12 cellular contexts compared by ENCODE assay signal in genomic region chr20:12358006-12358654, GRCh38.
A peak's percentile ranks its signal among the peaks of the same experiment; 100 is the strongest.
DNase-seq lines count a peak whose midpoint lies in the region; ATAC-seq and TF ChIP-seq lines count a peak whose summit lies in the region.
"Had no signal": no experiment of that assay in that cellular context is flagged by ENCODE, and none has a peak within 500 bp of the region (broad histone marks: within the 10 kb centered on the region; RNA-seq: fewer than 3 reads in every experiment).

No MANE protein-coding gene starts in this region.

- H3K9me2 ChIP-seq in PC-3 (replicated peaks; ENCODE audit: low read length) = no peaks in the 10 kb centered on the region

- H4K20me1 ChIP-seq in PC-3 (ENCODE audit: low read length) = no peaks in the 10 kb centered on the region

- H3K27ac Mint-ChIP-seq in MCF 10A (ENCODE audit: low read depth, unreplicated experiment) (no peak overlapping the region), type B pancreatic cell (no peak overlapping the region)
- H3K27ac Mint-ChIP-seq: B cell; natural killer cell treated with Interleukin-12 subunit alpha and Interleukin-12 subunit beta and Interleukin-15 and Interleukin-18, amount 100 ng/mL, for 72 hours had no signal

- no peaks in the 10 kb centered on the region for H3K36me3 Mint-ChIP-seq in MCF 10A (ENCODE audit: insufficient read depth, unreplicated experiment)
- H3K36me3 Mint-ChIP-seq in type B pancreatic cell = no peaks in the 10 kb centered on the region

- intact Hi-C loops in MCF 10A (cut with micrococcal nuclease) (no loop called here), breast epithelium (cut with DNase I; ENCODE audit: low total_unique reads) (no loop called here), PC-3 (cut with micrococcal nuclease) (no loop called here)

- H3K4me1 ChIP-seq in breast epithelium (no peaks in the 10 kb centered on the region), PC-3 (ENCODE audit: insufficient read depth, low read length) (no peaks in the 10 kb centered on the region; the same call in 1 of the 2 replicates)

- H3K9me3 Mint-ChIP-seq in MCF 10A (ENCODE audit: unreplicated experiment) (peaks cover 28% of the 10 kb centered on the region), type B pancreatic cell (peaks cover 8% of the 10 kb centered on the region)

- H3K4me3 Mint-ChIP-seq in MCF 10A (ENCODE audit: unreplicated experiment) (no peak overlapping the region), type B pancreatic cell (no peak overlapping the region)
- H3K4me3 Mint-ChIP-seq: B cell; natural killer cell treated with Interleukin-12 subunit alpha and Interleukin-12 subunit beta and Interleukin-15 and Interleukin-18, amount 100 ng/mL, for 72 hours had no signal

- H3K4me3 ChIP-seq in breast epithelium = no peak overlapping the region
- no peak overlapping the region for H3K4me3 ChIP-seq in PC-3 (ENCODE audit: low read length)
- no peak overlapping the region for H3K4me3 ChIP-seq in fibroblast of the aortic adventitia (ENCODE audit: low read depth, low read length)

- no peak overlapping the region for H3K4me2 ChIP-seq in PC-3 (ENCODE audit: low read length)

- peak overlapping the region; percentile 15; the same call in 1 of the 2 replicates for H2AFZ ChIP-seq in PC-3 (ENCODE audit: low read length)

- DNase-seq in MCF 10A (ENCODE audit: unreplicated experiment) (peak; percentile 20), breast epithelium (ENCODE audit: low spot score in 2 of 2) (no peak), PC-3 (peak; percentile 65), fibroblast of the aortic adventitia (ENCODE audit: low read depth) (peak; percentile 28), type B pancreatic cell (ENCODE audit: extremely low spot score, unreplicated experiment) (no peak), NCI-H774 (lab: John Stamatoyannopoulos, UW) (no peak)
- DNase-seq in activated CD4-positive, CD25-positive, alpha-beta regulatory T cell treated with anti-CD3 and anti-CD28 coated beads, Interleukin-2, amount 50 U/mL, for 72 hours = no peak
- DNase-seq: NCI-H524 treated with DMSO at 0.1 percent for 48 hours; stimulated activated naive CD4-positive, alpha-beta T cell had no signal

- H3K9me3 ChIP-seq in breast epithelium (no peaks in the 10 kb centered on the region), PC-3 (ENCODE audit: low read length) (no peaks in the 10 kb centered on the region)

- no peak for TF ChIP-seq POLR2A in breast epithelium (IDR thresholded peaks at IDR 0.05)

- CTCF ChIA-PET in MCF 10A (lab: Yijun Ruan, JAX) (interaction anchor here (0.5 to 1.7 kb wide), 10 partner anchors 32 to 761 kb away, joined by 3 to 10 read pairs (median 4); no protein-coding TSS in a partner anchor), PC-3 (lab: Charles Lee) (no interaction called here)

- H3K27me3 Mint-ChIP-seq in MCF 10A (ENCODE audit: insufficient read depth, unreplicated experiment) (no peaks in the 10 kb centered on the region), type B pancreatic cell (no peaks in the 10 kb centered on the region)
- H3K27me3 Mint-ChIP-seq: B cell; natural killer cell treated with Interleukin-12 subunit alpha and Interleukin-12 subunit beta and Interleukin-15 and Interleukin-18, amount 100 ng/mL, for 72 hours had no signal

- H3K27ac ChIP-seq in breast epithelium (no peak overlapping the region), PC-3 (ENCODE audit: low read length) (no peak overlapping the region)

- H3K79me2 ChIP-seq in PC-3 (ENCODE audit: low read length) = no peaks in the 10 kb centered on the region

- H3K9ac ChIP-seq in PC-3 (ENCODE audit: low read length) = no peak overlapping the region

- TF ChIP-seq CTCF in MCF 10A (IDR thresholded peaks at IDR 0.05; ENCODE audit: unreplicated experiment) (no peak), breast epithelium (IDR thresholded peaks at IDR 0.05) (no peak), PC-3 (conservative IDR thresholded peaks at IDR 0.05; ENCODE audit: low read depth, low read length) (peak; percentile 64), fibroblast of the aortic adventitia (IDR thresholded peaks at IDR 0.05; ENCODE audit: insufficient read depth, low read length) (peak; percentile 35), type B pancreatic cell (conservative IDR thresholded peaks at IDR 0.05) (peak; percentile 48)

- no peaks in the 10 kb centered on the region for H3K4me1 Mint-ChIP-seq in MCF 10A (ENCODE audit: insufficient read depth, unreplicated experiment)
- peaks cover 4% of the 10 kb centered on the region for H3K4me1 Mint-ChIP-seq in type B pancreatic cell (ENCODE audit: unreplicated experiment)
- H3K4me1 Mint-ChIP-seq: B cell had no signal

- no peaks in the 10 kb centered on the region for H3F3A ChIP-seq in PC-3 (ENCODE audit: low read length, unreplicated experiment)

- no peaks in the 10 kb centered on the region for H3K27me3 ChIP-seq in breast epithelium
- H3K27me3 ChIP-seq in PC-3 (ENCODE audit: low read length) = no peaks in the 10 kb centered on the region

- BruUV-seq in MCF 10A (replicated peaks; lab: Mats Ljungman, UMichigan) (no TSS peak), PC-3 (replicated peaks; lab: Mats Ljungman, UMichigan) (no TSS peak)

- H3K36me3 ChIP-seq in breast epithelium = no peaks in the 10 kb centered on the region
- H3K36me3 ChIP-seq in PC-3 (ENCODE audit: low read depth, low read length) = no peaks in the 10 kb centered on the region

- ATAC-seq in PC-3 (no peak), GM19397 (IDR thresholded peaks at IDR 0.05; ENCODE audit: unreplicated experiment) (no peak)
- ATAC-seq: natural killer cell treated with Interleukin-12 subunit alpha and Interleukin-12 subunit beta and Interleukin-15 and Interleukin-18, amount 100 ng/mL, for 72 hours had no signal

- POLR2A ChIA-PET in MCF 10A (lab: Yijun Ruan, JAX) = no interaction called here
- POLR2A ChIA-PET in PC-3 (lab: Charles Lee; ENCODE audit: unreplicated experiment) = no interaction called here

Comparison
In these comparisons a context has a peak if more than half of its experiments do, and no peak if none do; other contexts are left out.
1. DNase-seq: peak in MCF 10A (single experiment), PC-3 (single experiment) and fibroblast of the aortic adventitia (single experiment); none in breast epithelium (0 of 2), type B pancreatic cell (single experiment), activated CD4-positive, CD25-positive, alpha-beta regulatory T cell treated with anti-CD3 and anti-CD28 coated beads, Interleukin-2, amount 50 U/mL, for 72 hours (single experiment) and NCI-H774 (single experiment).
2. CTCF ChIP-seq: peak in PC-3 (single experiment), fibroblast of the aortic adventitia (single experiment) and type B pancreatic cell (single experiment); none in MCF 10A (single experiment) and breast epithelium (0 of 3).